27 cellular contexts compared by ENCODE assay signal in the genomic region with DNA sequence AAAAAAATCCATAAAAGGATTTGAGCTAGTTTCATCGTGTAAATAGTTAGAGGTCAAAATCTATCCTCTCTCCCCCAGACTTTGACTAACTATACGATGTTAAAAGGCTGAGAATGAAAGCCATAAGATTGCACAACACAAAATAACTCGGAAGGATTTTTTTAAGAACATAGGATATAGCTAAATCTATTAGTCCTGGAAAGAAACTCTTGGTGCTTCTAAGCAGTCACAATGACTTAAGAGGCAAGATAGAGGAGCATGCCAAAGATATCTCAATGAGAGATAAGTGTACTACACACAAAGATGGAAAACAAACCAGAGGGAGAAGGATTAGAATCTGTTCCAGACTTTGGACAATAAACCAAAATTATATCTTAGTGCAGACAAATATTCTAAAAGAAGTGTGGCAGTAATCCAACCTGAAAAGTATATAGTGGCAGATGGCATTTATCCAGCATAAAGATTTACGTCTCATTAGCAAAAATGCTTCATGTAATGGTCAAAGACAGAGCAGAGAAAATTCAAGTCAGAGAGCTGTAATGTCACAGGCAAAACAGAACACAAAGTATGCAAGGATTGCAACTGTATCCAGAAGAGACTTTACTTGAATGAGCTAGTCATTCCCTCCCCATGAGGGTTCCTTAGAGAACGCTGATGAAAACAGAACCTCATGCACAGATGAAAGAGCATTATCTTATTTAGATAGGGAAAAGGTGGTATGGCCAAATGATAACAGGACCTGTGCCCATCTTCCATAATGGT. TPM values are rescaled to one million over a fixed set of nuclear protein-coding genes. Genes with fewer than 3 reads are reported as not detected.
A peak's percentile ranks its signal among the peaks of the same experiment; 100 is the strongest.
DNase-seq lines count a peak whose midpoint lies in the region; ATAC-seq and TF ChIP-seq lines count a peak whose summit lies in the region.
"Had no signal": no experiment of that assay in that cellular context is flagged by ENCODE, and none has a peak within 500 bp of the region (broad histone marks: within the 10 kb centered on the region; RNA-seq: fewer than 3 reads in every experiment).

No MANE protein-coding gene starts in this region.

- ATAC-seq in GM21576 (IDR thresholded peaks at IDR 0.05; ENCODE audit: unreplicated experiment) (no peak), Right ventricle myocardium inferior (no peak)
- ATAC-seq: stimulated activated naive CD8-positive, alpha-beta T cell treated with anti-CD3 and anti-CD28 coated beads, Interleukin-15, amount 100 ng/mL, for 72 hours had no signal

- H3K18ac ChIP-seq in mesenchymal stem cell (ENCODE audit: low read depth in 1 of 2, low read length in 2 of 2) = peak overlapping the region in 1 of 2 experiments; percentile 29

- H3K4me1 ChIP-seq in A673 (ENCODE audit: insufficient read depth, low read length, poor library complexity, severe bottlenecking) (peaks cover 48% of the 10 kb centered on the region), mesenchymal stem cell (ENCODE audit: control insufficient read depth, insufficient read depth, low read depth, low read length) (peaks cover 2% of the 10 kb centered on the region), hepatocyte (ENCODE audit: insufficient read depth) (peaks cover 8% of the 10 kb centered on the region)
- H3K4me1 ChIP-seq: tibial artery had no signal

- no peak overlapping the region for H3K4me3 ChIP-seq in A673 (ENCODE audit: low read depth, low read length, poor library complexity, severe bottlenecking)
- H3K4me3 ChIP-seq in cardiac fibroblast (replicated peaks in 1 of 2; ENCODE audit: low read depth in 2 of 2, low read length in 2 of 2) = no peak overlapping the region
- H3K4me3 ChIP-seq in mesenchymal stem cell (ENCODE audit: insufficient read depth in 1 of 2, low read depth in 1 of 2, low read length in 2 of 2) = no peak overlapping the region
- no peak overlapping the region for H3K4me3 ChIP-seq in hepatocyte
- H3K4me3 ChIP-seq: adrenal gland, MG63, tibial artery had no signal

- H3K9ac ChIP-seq in mesenchymal stem cell (ENCODE audit: low read length) = no peak overlapping the region

- H2BK120ac ChIP-seq in mesenchymal stem cell (ENCODE audit: low read depth, low read length) = no peak overlapping the region

- CTCF ChIA-PET in A673 (lab: Charles Lee) = no interaction called here

- H2AK5ac ChIP-seq in mesenchymal stem cell (ENCODE audit: low read length, severe bottlenecking) = no peak overlapping the region

- H4K20me1 ChIP-seq in hepatocyte (ENCODE audit: insufficient read depth, poor library complexity, severe bottlenecking) = no peaks in the 10 kb centered on the region

- WGBS in mesenchymal stem cell = 94% methylated on average over 3 of the region's 5 CpGs
- WGBS in hepatocyte (ENCODE audit: low lambda C conversion rate, missing lambda C conversion rate) = 45% methylated on average over 5 of the region's 5 CpGs

- H3K27me3 ChIP-seq in A673 (replicated peaks; ENCODE audit: insufficient read depth, low read depth, low read length, poor library complexity) = no peaks in the 10 kb centered on the region
- H3K27me3 ChIP-seq in mesenchymal stem cell (ENCODE audit: control insufficient read depth in 1 of 2, insufficient read depth in 1 of 2, low read length in 2 of 2) = no peaks in the 10 kb centered on the region
- no peaks in the 10 kb centered on the region for H3K27me3 ChIP-seq in hepatocyte
- H3K27me3 ChIP-seq: adrenal gland, MG63, tibial artery had no signal

- H2BK15ac ChIP-seq in mesenchymal stem cell (ENCODE audit: low read depth, poor library complexity, severe bottlenecking) = no peak overlapping the region

- no peaks in the 10 kb centered on the region for H3K36me3 ChIP-seq in A673 (ENCODE audit: insufficient read depth, low read length, poor library complexity, severe bottlenecking)
- no peaks in the 10 kb centered on the region for H3K36me3 ChIP-seq in mesenchymal stem cell (ENCODE audit: control insufficient read depth in 1 of 2, insufficient read depth in 2 of 2, low read depth in 1 of 2, low read length in 2 of 2)
- no peaks in the 10 kb centered on the region for H3K36me3 ChIP-seq in hepatocyte (replicated peaks; ENCODE audit: insufficient read depth, low read depth)
- H3K36me3 ChIP-seq: adrenal gland, MG63, tibial artery had no signal

- no TSS peak for BruUV-seq in A673 (replicated peaks; lab: Mats Ljungman, UMichigan)

- H3K9me3 ChIP-seq in A673 (ENCODE audit: low read depth, low read length, poor library complexity, severe bottlenecking) (no peaks in the 10 kb centered on the region), mesenchymal stem cell (ENCODE audit: control insufficient read depth, low read length) (no peaks in the 10 kb centered on the region), hepatocyte (ENCODE audit: low read depth) (no peaks in the 10 kb centered on the region)
- H3K9me3 ChIP-seq: adrenal gland, MG63, tibial artery had no signal

- no peak overlapping the region for H3K4ac ChIP-seq in mesenchymal stem cell (ENCODE audit: low read depth in 1 of 2, low read length in 2 of 2)

- TF ChIP-seq CTCF in A673 (conservative IDR thresholded peaks at IDR 0.05; ENCODE audit: low read depth, low read length) (no peak), cardiac fibroblast (IDR thresholded peaks at IDR 0.05; ENCODE audit: low read depth, low read length) (no peak), hepatocyte (IDR thresholded peaks at IDR 0.05; ENCODE audit: poor library complexity) (no peak)

- H3K4me2 ChIP-seq in mesenchymal stem cell (ENCODE audit: low read length, poor library complexity, severe bottlenecking) = no peak overlapping the region
- H3K4me2 ChIP-seq in hepatocyte = no peak overlapping the region

- H3K9me2 ChIP-seq in hepatocyte (replicated peaks; ENCODE audit: insufficient read depth) = no peaks in the 10 kb centered on the region

- no peak overlapping the region for H3K14ac ChIP-seq in mesenchymal stem cell (ENCODE audit: low read length in 2 of 2)

- no peaks in the 10 kb centered on the region for H3K79me2 ChIP-seq in hepatocyte

- no peak overlapping the region for H2BK5ac ChIP-seq in mesenchymal stem cell (ENCODE audit: low read depth, low read length, poor library complexity, severe bottlenecking)

- POLR2A ChIA-PET in A673 (lab: Charles Lee; ENCODE audit: low non-redundant PET) = interaction anchor here (0.5 kb wide), 1 partner anchor 122 kb away, joined by 4 read pairs; no protein-coding TSS in a partner anchor

- DNase-seq in A673 (ENCODE audit: low spot score) (peak; percentile 32), M059J (ENCODE audit: low read depth) (peak; percentile 43), cardiac fibroblast (ENCODE audit: low read depth in 2 of 2) (peak; percentile 41 to 56), mesenchymal stem cell (peak; percentile 56), NCI-H1092 treated with DMSO at 0.1 percent for 48 hours (lab: John Stamatoyannopoulos, UW) (no peak), Right ventricle myocardium inferior (ENCODE audit: missing footprints) (no peak), hepatocyte (ENCODE audit: low spot score) (no peak)
- DNase-seq: activated B cell treated with CpG ODN at 0.5 μM for 24 hours; activated CD4-positive, alpha-beta memory T cell treated with anti-CD3 and anti-CD28 coated beads for 36 hours; activated gamma-delta T cell treated with Interleukin-2 at 50 U/mL for 16 hours; activated T-cell treated with anti-CD3 and anti-CD28 coated beads for 4 hours; adrenal gland; Calu3; dermis blood vessel endothelial cell; foreskin melanocyte; H7; hippocampal formation; MG63; NCI-H1436; NCI-H2107; stimulated activated CD4-positive, alpha-beta T cell treated with anti-CD3 and anti-CD28 coated beads, Interleukin-4, amount 100 ng/mL, for 24 hours; stimulated activated naive CD8-positive, alpha-beta T cell treated with anti-CD3 and anti-CD28 coated beads, Interleukin-15, amount 100 ng/mL, for 72 hours; T-helper 9 cell; tibial artery had no signal

- no peak overlapping the region for H3K23ac ChIP-seq in mesenchymal stem cell (ENCODE audit: low read length in 2 of 2)

- H3K79me1 ChIP-seq in mesenchymal stem cell (replicated peaks; ENCODE audit: low read length, poor library complexity, severe bottlenecking) = no peaks in the 10 kb centered on the region

- no peak overlapping the region for H2BK12ac ChIP-seq in mesenchymal stem cell (ENCODE audit: low read length in 2 of 2)

- intact Hi-C loops in A673 (cut with micrococcal nuclease; ENCODE audit: unreplicated experiment) (no loop called here), Right ventricle myocardium inferior (cut with DNase I) (no loop called here)

- H2AFZ ChIP-seq in mesenchymal stem cell (ENCODE audit: low read depth, low read length) (no peak overlapping the region), hepatocyte (no peak overlapping the region)

- H4K91ac ChIP-seq in mesenchymal stem cell (ENCODE audit: low read length) = no peak overlapping the region

- H3K27ac ChIP-seq in A673 (ENCODE audit: low read depth, low read length, poor library complexity, severe bottlenecking) (no peak overlapping the region), mesenchymal stem cell (ENCODE audit: low read length, poor library complexity, severe bottlenecking) (peak overlapping the region; percentile 35), hepatocyte (no peak overlapping the region)
- H3K27ac ChIP-seq: adrenal gland, C4-2B, RWPE1, tibial artery had no signal

- H4K8ac ChIP-seq in mesenchymal stem cell (ENCODE audit: low read length) = no peak overlapping the region

RNA-seq across cellular contexts. Expression of a gene that starts 28.8 kb away (rescaled TPM):
- total RNA-seq in A673 (2021) = 4.0 and 4.3 TPM in 2 replicates
- 122 and 124 TPM in 2 replicates for total RNA-seq in M059J (2014; rRNA removed; shearing (Covaris generic))
- polyA plus RNA-seq in mesenchymal stem cell (2013, experiment 1 of 2) = 27.8 TPM
- 27.9 TPM for polyA plus RNA-seq in mesenchymal stem cell (2013, experiment 2 of 2)
- 0.84 TPM for total RNA-seq in Right ventricle myocardium inferior
- 30.8 and 36.2 TPM in 2 replicates for total RNA-seq in hepatocyte
- polyA plus RNA-seq in hepatocyte = 15.3 and 17.2 TPM in 2 replicates
- total RNA-seq: activated B cell treated with CpG ODN at 0.5 μM for 24 hours; activated CD4-positive, alpha-beta memory T cell treated with anti-CD3 and anti-CD28 coated beads for 36 hours; Calu3 had no signal

RNA-seq across cellular contexts. Expression of a gene that starts 57.1 kb away (rescaled TPM):
- total RNA-seq in A673 (2021) = 94.0 and 98.4 TPM in 2 replicates
- total RNA-seq in M059J (2014; rRNA removed; shearing (Covaris generic)) = 51.0 and 71.6 TPM in 2 replicates
- 32.6 TPM for polyA plus RNA-seq in mesenchymal stem cell (2013, experiment 1 of 2)
- polyA plus RNA-seq in mesenchymal stem cell (2013, experiment 2 of 2) = 32.9 TPM
- 53.9 TPM for total RNA-seq in Right ventricle myocardium inferior
- total RNA-seq in hepatocyte = 60.9 and 68.7 TPM in 2 replicates
- polyA plus RNA-seq in hepatocyte = 47.9 and 54.3 TPM in 2 replicates

Comparison
In these comparisons a context has a peak if more than half of its experiments do, and no peak if none do; other contexts are left out.
1. DNase-seq: peak in A673 (single experiment), M059J (single experiment), cardiac fibroblast (2 of 2) and mesenchymal stem cell (single experiment); none in NCI-H1092 treated with DMSO at 0.1 percent for 48 hours (single experiment), Right ventricle myocardium inferior (single experiment) and hepatocyte (single experiment).